ENCODE assay signal across 1 cellular context in genomic region chr12:79560165-79560889, GRCh38.
TF ChIP-seq lines count a peak whose summit lies in the region.

No MANE protein-coding gene starts in this region.

TF ChIP-seq in H1, 55 proteins besides CTCF, POLR2A, EP300 and RAD21 (continued from another document):
- TF ChIP-seq EGR1 (IDR thresholded peaks at IDR 0.05; ENCODE audit: borderline replicate concordance, low read depth, low read length) (no peak), CHD1 (IDR thresholded peaks at IDR 0.05; ENCODE audit: low read depth, low read length) (no peak), POLR2AphosphoS5 (IDR thresholded peaks at IDR 0.05; ENCODE audit: low read depth, low read length) (no peak), BCL11A (IDR thresholded peaks at IDR 0.05; ENCODE audit: low read depth in 2 of 2, low read length in 2 of 2) (no peak), KDM1A (IDR thresholded peaks at IDR 0.05; ENCODE audit: borderline replicate concordance, low read length) (no peak), TAF1 (IDR thresholded peaks at IDR 0.05; ENCODE audit: low read depth, low read length) (no peak), ASH2L (IDR thresholded peaks at IDR 0.05; ENCODE audit: low read length) (no peak), SP1 (IDR thresholded peaks at IDR 0.05; ENCODE audit: low read depth, low read length) (no peak), SIN3A (conservative IDR thresholded peaks at IDR 0.05 in 1 of 2, IDR thresholded peaks at IDR 0.05 in 1 of 2; ENCODE audit: low read depth in 1 of 2, low read length in 2 of 2) (no peak), JUN (IDR thresholded peaks at IDR 0.05; ENCODE audit: low read depth, low read length) (no peak), YY1 (IDR thresholded peaks at IDR 0.05; ENCODE audit: low read depth, low read length) (no peak)
- TF ChIP-seq, protein P1, sequence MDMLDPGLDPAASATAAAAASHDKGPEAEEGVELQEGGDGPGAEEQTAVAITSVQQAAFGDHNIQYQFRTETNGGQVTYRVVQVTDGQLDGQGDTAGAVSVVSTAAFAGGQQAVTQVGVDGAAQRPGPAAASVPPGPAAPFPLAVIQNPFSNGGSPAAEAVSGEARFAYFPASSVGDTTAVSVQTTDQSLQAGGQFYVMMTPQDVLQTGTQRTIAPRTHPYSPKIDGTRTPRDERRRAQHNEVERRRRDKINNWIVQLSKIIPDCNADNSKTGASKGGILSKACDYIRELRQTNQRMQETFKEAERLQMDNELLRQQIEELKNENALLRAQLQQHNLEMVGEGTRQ (IDR thresholded peaks at IDR 0.05; ENCODE audit: low read length), result no peak
- TF ChIP-seq, protein P2, sequence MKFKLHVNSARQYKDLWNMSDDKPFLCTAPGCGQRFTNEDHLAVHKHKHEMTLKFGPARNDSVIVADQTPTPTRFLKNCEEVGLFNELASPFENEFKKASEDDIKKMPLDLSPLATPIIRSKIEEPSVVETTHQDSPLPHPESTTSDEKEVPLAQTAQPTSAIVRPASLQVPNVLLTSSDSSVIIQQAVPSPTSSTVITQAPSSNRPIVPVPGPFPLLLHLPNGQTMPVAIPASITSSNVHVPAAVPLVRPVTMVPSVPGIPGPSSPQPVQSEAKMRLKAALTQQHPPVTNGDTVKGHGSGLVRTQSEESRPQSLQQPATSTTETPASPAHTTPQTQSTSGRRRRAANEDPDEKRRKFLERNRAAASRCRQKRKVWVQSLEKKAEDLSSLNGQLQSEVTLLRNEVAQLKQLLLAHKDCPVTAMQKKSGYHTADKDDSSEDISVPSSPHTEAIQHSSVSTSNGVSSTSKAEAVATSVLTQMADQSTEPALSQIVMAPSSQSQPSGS (IDR thresholded peaks at IDR 0.05; ENCODE audit: low read length), result no peak
